In genomic region chr5:173887610-173888472, GRCh38 we compare ENCODE assay signal across 1 cellular context.
TF ChIP-seq lines count a peak whose summit lies in the region.

CPEB4 (plus strand) TSS chr5:173888349; CDS start chr5:173889734, 1,385 bp downstream.

TF ChIP-seq in HepG2, 621 proteins besides CTCF, POLR2A, EP300 and RAD21 (continued from another document and continues in another):
- TF ChIP-seq FUBP1 (CRISPR knock-in tag; IDR thresholded peaks at IDR 0.05; ENCODE audit: borderline replicate concordance), result no peak
- TF ChIP-seq ZSCAN9 (CRISPR knock-in tag; IDR thresholded peaks at IDR 0.05; ENCODE audit: borderline replicate concordance), result peak; percentile 72; the same call in 1 of the 2 replicates
- no peak for TF ChIP-seq DPF2 (CRISPR knock-in tag; IDR thresholded peaks at IDR 0.05; ENCODE audit: borderline replicate concordance, low read depth)
- no peak for TF ChIP-seq NFE2L1 (CRISPR knock-in tag; IDR thresholded peaks at IDR 0.05; ENCODE audit: borderline replicate concordance)
- TF ChIP-seq RERE (CRISPR knock-in tag; IDR thresholded peaks at IDR 0.05; ENCODE audit: low read depth), result no peak
- TF ChIP-seq KDM5B (CRISPR knock-in tag; IDR thresholded peaks at IDR 0.05; ENCODE audit: borderline replicate concordance), result peak; percentile 59; the same call in 1 of the 2 replicates
- no peak for TF ChIP-seq RELA (CRISPR knock-in tag; IDR thresholded peaks at IDR 0.05)
- TF ChIP-seq ARID2 (CRISPR knock-in tag; IDR thresholded peaks at IDR 0.05; ENCODE audit: borderline replicate concordance), result 0 out of 2 replicates have a peak, but pooled peaks have one; percentile 63
- TF ChIP-seq ZNF407 (CRISPR knock-in tag; IDR thresholded peaks at IDR 0.05; ENCODE audit: not compliant biosample characterization), result peak; percentile 25
- TF ChIP-seq LCORL (IDR thresholded peaks at IDR 0.05), result no peak
- 0 out of 2 replicates have a peak, but pooled peaks have one; percentile 5 for TF ChIP-seq LCORL (CRISPR knock-in tag; IDR thresholded peaks at IDR 0.05)
- no peak for TF ChIP-seq NFE2L2 (IDR thresholded peaks at IDR 0.05; ENCODE audit: low read length)
- 0 out of 2 replicates have a peak, but pooled peaks have one; percentile 26 for TF ChIP-seq ZNF563 (CRISPR knock-in tag; IDR thresholded peaks at IDR 0.05)
- TF ChIP-seq SATB2 (CRISPR knock-in tag; IDR thresholded peaks at IDR 0.05), result no peak
- no peak for TF ChIP-seq ZBTB44 (CRISPR knock-in tag; IDR thresholded peaks at IDR 0.05)
- no peak for TF ChIP-seq RBM22 (optimal IDR thresholded peaks at IDR 0.05; ENCODE audit: low read length)
- no peak for TF ChIP-seq NCOA1 (CRISPR knock-in tag; IDR thresholded peaks at IDR 0.05)
- no peak for TF ChIP-seq ZNF720 (CRISPR knock-in tag; IDR thresholded peaks at IDR 0.05)
- TF ChIP-seq HNF1A (IDR thresholded peaks at IDR 0.05; ENCODE audit: low read depth), result no peak
- peak; percentile 59; the same call in 1 of the 2 replicates for TF ChIP-seq HNF1A (CRISPR knock-in tag; IDR thresholded peaks at IDR 0.05; ENCODE audit: borderline replicate concordance)
- TF ChIP-seq BRCA1 (CRISPR knock-in tag; IDR thresholded peaks at IDR 0.05), result no peak
- TF ChIP-seq ZBTB1 (CRISPR knock-in tag; IDR thresholded peaks at IDR 0.05; ENCODE audit: borderline replicate concordance), result no peak
- no peak for TF ChIP-seq GRHL1 (CRISPR knock-in tag; conservative IDR thresholded peaks at IDR 0.05)
- no peak for TF ChIP-seq NPAS2 (CRISPR knock-in tag; IDR thresholded peaks at IDR 0.05; ENCODE audit: borderline replicate concordance)
- no peak for TF ChIP-seq ZNF143 (CRISPR knock-in tag; IDR thresholded peaks at IDR 0.05)
- TF ChIP-seq ZNF652 (CRISPR knock-in tag; IDR thresholded peaks at IDR 0.05; ENCODE audit: borderline replicate concordance, low read depth), result no peak
- peak; percentile 42; the same call in 1 of the 2 replicates for TF ChIP-seq ZKSCAN1 (IDR thresholded peaks at IDR 0.05; ENCODE audit: low read length)
- TF ChIP-seq ZNF354B (CRISPR knock-in tag; IDR thresholded peaks at IDR 0.05), result no peak
- no peak; the same call in 1 of the 2 replicates for TF ChIP-seq ZNF790 (CRISPR knock-in tag; IDR thresholded peaks at IDR 0.05; ENCODE audit: borderline replicate concordance)
- TF ChIP-seq IRF1 (CRISPR knock-in tag; IDR thresholded peaks at IDR 0.05; ENCODE audit: low read depth), result no peak
- peak; percentile 1; the same call in 1 of the 2 replicates for TF ChIP-seq CCDC6 (CRISPR knock-in tag; IDR thresholded peaks at IDR 0.05)
- no peak for TF ChIP-seq ZNF367 (CRISPR knock-in tag; IDR thresholded peaks at IDR 0.05; ENCODE audit: borderline replicate concordance)
